ENCODE assay signal across 14 cellular contexts in the genomic region with DNA sequence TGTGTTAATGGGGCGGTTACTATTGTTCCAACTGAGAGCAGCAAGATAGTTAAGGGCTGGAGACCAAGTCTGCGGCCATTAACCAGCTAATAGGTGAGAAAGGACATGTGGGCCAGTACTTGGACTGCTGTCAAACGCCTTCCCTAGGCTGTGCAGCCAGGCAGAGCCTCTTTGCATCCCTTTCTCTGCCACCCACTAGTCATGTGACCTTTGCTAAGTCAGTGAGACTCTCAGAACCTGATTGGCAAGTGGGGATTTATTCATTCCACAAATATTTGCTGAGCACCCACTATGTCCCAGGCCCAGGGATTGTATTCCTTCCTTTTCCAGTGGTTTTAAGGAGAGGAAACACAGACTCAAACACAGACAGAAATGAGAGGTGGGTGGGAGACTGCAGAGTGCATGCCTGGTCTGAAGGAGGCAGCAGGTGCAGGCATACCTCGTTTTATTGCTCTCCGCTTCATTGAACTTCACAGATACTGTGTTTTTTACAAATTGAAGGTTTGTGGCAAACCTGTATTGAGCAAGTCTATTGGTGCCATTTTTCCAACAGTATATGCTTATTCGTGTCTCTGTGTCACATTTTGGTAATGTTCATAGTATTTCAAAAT.
DNase-seq lines count a peak whose midpoint lies in the region; ATAC-seq and TF ChIP-seq lines count a peak whose summit lies in the region.
"Had no signal": no experiment of that assay in that cellular context is flagged by ENCODE, and none has a peak within 500 bp of the region (broad histone marks: within the 10 kb centered on the region; RNA-seq: fewer than 3 reads in every experiment).

No MANE protein-coding gene starts in this region.

- TF ChIP-seq CTCF in Calu3 (IDR thresholded peaks at IDR 0.05; ENCODE audit: unreplicated experiment) (no peak), hepatocyte (IDR thresholded peaks at IDR 0.05; ENCODE audit: poor library complexity) (no peak), vagina (IDR thresholded peaks at IDR 0.05) (no peak)

- WGBS in hepatocyte (ENCODE audit: low lambda C conversion rate, missing lambda C conversion rate): 73% methylated on average over 6 of the region's 6 CpGs

- no peak overlapping the region for H3K4me3 ChIP-seq in hepatocyte
- H3K4me3 ChIP-seq in vagina: no peak overlapping the region
- H3K4me3 ChIP-seq: transverse colon had no signal

- H3K36me3 ChIP-seq in hepatocyte (replicated peaks; ENCODE audit: insufficient read depth, low read depth): no peaks in the 10 kb centered on the region
- no peaks in the 10 kb centered on the region for H3K36me3 ChIP-seq in vagina
- H3K36me3 ChIP-seq: neutrophil, transverse colon had no signal

- H3K9me2 ChIP-seq in hepatocyte (replicated peaks; ENCODE audit: insufficient read depth): no peaks in the 10 kb centered on the region

- CTCF ChIA-PET in Calu3 (lab: Charles Lee): no interaction called here
- CTCF ChIA-PET in activated CD4-positive, alpha-beta memory T cell treated with anti-CD3 and anti-CD28 coated beads for 36 hours (lab: Charles Lee): no interaction called here

- no peak overlapping the region for H2AFZ ChIP-seq in hepatocyte

- no TSS peak for BruUV-seq in Calu3 (replicated peaks; lab: Mats Ljungman, UMichigan)

- no peaks in the 10 kb centered on the region for H4K20me1 ChIP-seq in hepatocyte (ENCODE audit: insufficient read depth, poor library complexity, severe bottlenecking)

- H3K4me2 ChIP-seq in hepatocyte: no peak overlapping the region

- H3K27ac ChIP-seq in hepatocyte (no peak overlapping the region), vagina (no peak overlapping the region)
- H3K27ac ChIP-seq: neutrophil, transverse colon had no signal

- no peaks in the 10 kb centered on the region for H3K9me3 Mint-ChIP-seq in Calu3 (ENCODE audit: low read depth, unreplicated experiment)
- peaks cover 4% of the 10 kb centered on the region for H3K9me3 Mint-ChIP-seq in activated CD4-positive, alpha-beta memory T cell treated with anti-CD3 and anti-CD28 coated beads for 36 hours
- no peaks in the 10 kb centered on the region for H3K9me3 Mint-ChIP-seq in natural killer cell treated with Interleukin-12 subunit alpha and Interleukin-12 subunit beta and Interleukin-15 and Interleukin-18, amount 100 ng/mL, for 72 hours
- H3K9me3 Mint-ChIP-seq: activated naive CD4-positive, alpha-beta T cell treated with anti-CD3 and anti-CD28 coated beads, Interleukin-2, amount 50 U/mL, for 72 hours had no signal

- no peaks in the 10 kb centered on the region for H3K36me3 Mint-ChIP-seq in Calu3 (ENCODE audit: insufficient read depth, unreplicated experiment)
- H3K36me3 Mint-ChIP-seq in activated CD4-positive, alpha-beta memory T cell treated with anti-CD3 and anti-CD28 coated beads for 36 hours: peaks cover 2% of the 10 kb centered on the region
- peaks cover 4% of the 10 kb centered on the region for H3K36me3 Mint-ChIP-seq in natural killer cell treated with Interleukin-12 subunit alpha and Interleukin-12 subunit beta and Interleukin-15 and Interleukin-18, amount 100 ng/mL, for 72 hours

- peak; percentile 47 for ATAC-seq in GM21786 (IDR thresholded peaks at IDR 0.05; ENCODE audit: unreplicated experiment)
- no peak for ATAC-seq in natural killer cell treated with Interleukin-12 subunit alpha and Interleukin-12 subunit beta and Interleukin-15 and Interleukin-18, amount 100 ng/mL, for 72 hours
- ATAC-seq: activated naive CD4-positive, alpha-beta T cell treated with anti-CD3 and anti-CD28 coated beads, Interleukin-2, amount 50 U/mL, for 72 hours had no signal

- peak; percentile 35 for DNase-seq in Calu3
- DNase-seq in NCI-H226: peak; percentile 9
- peak; percentile 11 for DNase-seq in hepatocyte (ENCODE audit: low spot score)
- no peak for DNase-seq in activated CD4-positive, alpha-beta memory T cell treated with anti-CD3 and anti-CD28 coated beads for 36 hours
- DNase-seq in vagina (ENCODE audit: extremely low spot score in 2 of 2): no peak
- DNase-seq in natural killer cell treated with Interleukin-12 subunit alpha and Interleukin-12 subunit beta and Interleukin-15 and Interleukin-18, amount 100 ng/mL, for 72 hours (ENCODE audit: low spot score): no peak
- DNase-seq in stimulated activated CD4-positive, alpha-beta T cell treated with anti-CD3 and anti-CD28 coated beads, Interleukin-15, amount 100 ng/mL, for 24 hours: no peak
- DNase-seq: activated CD4-positive, alpha-beta T cell treated with anti-CD3 and anti-CD28 coated beads, Interleukin-2, amount 10 ng/mL, durations not matched to agents 24 days and 14 days; effector CD8-positive, alpha-beta T cell; transverse colon had no signal

- no peaks in the 10 kb centered on the region for H3K9me3 ChIP-seq in hepatocyte (ENCODE audit: low read depth)
- H3K9me3 ChIP-seq in vagina: no peaks in the 10 kb centered on the region
- H3K9me3 ChIP-seq: Caco-2, neutrophil, transverse colon had no signal

- peaks cover 67% of the 10 kb centered on the region for H3K27me3 Mint-ChIP-seq in Calu3 (ENCODE audit: unreplicated experiment)
- H3K27me3 Mint-ChIP-seq in activated CD4-positive, alpha-beta memory T cell treated with anti-CD3 and anti-CD28 coated beads for 36 hours: peaks cover 7% of the 10 kb centered on the region
- H3K27me3 Mint-ChIP-seq in natural killer cell treated with Interleukin-12 subunit alpha and Interleukin-12 subunit beta and Interleukin-15 and Interleukin-18, amount 100 ng/mL, for 72 hours: peaks cover under 1 to 10% of the 10 kb centered on the region in 2 donors

- no peaks in the 10 kb centered on the region for H3K4me1 ChIP-seq in hepatocyte (ENCODE audit: insufficient read depth)
- no peaks in the 10 kb centered on the region for H3K4me1 ChIP-seq in vagina
- H3K4me1 ChIP-seq: transverse colon had no signal

- H3K4me3 Mint-ChIP-seq in Calu3 (ENCODE audit: low read depth, unreplicated experiment): no peak overlapping the region
- no peak overlapping the region for H3K4me3 Mint-ChIP-seq in activated CD4-positive, alpha-beta memory T cell treated with anti-CD3 and anti-CD28 coated beads for 36 hours
- no peak overlapping the region for H3K4me3 Mint-ChIP-seq in natural killer cell treated with Interleukin-12 subunit alpha and Interleukin-12 subunit beta and Interleukin-15 and Interleukin-18, amount 100 ng/mL, for 72 hours
- H3K4me3 Mint-ChIP-seq: activated CD4-positive, alpha-beta T cell treated with anti-CD3 and anti-CD28 coated beads, Interleukin-2, amount 10 ng/mL, durations not matched to agents 24 days and 14 days had no signal

- POLR2A ChIA-PET in activated CD4-positive, alpha-beta memory T cell treated with anti-CD3 and anti-CD28 coated beads for 36 hours (lab: Charles Lee): no interaction called here

- TF ChIP-seq POLR2A in vagina (IDR thresholded peaks at IDR 0.05): no peak

- no peak overlapping the region for H3K27ac Mint-ChIP-seq in Calu3 (ENCODE audit: unreplicated experiment)
- no peak overlapping the region for H3K27ac Mint-ChIP-seq in activated CD4-positive, alpha-beta memory T cell treated with anti-CD3 and anti-CD28 coated beads for 36 hours
- no peak overlapping the region for H3K27ac Mint-ChIP-seq in natural killer cell treated with Interleukin-12 subunit alpha and Interleukin-12 subunit beta and Interleukin-15 and Interleukin-18, amount 100 ng/mL, for 72 hours
- H3K27ac Mint-ChIP-seq: activated CD4-positive, alpha-beta T cell treated with anti-CD3 and anti-CD28 coated beads, Interleukin-2, amount 10 ng/mL, durations not matched to agents 24 days and 14 days; activated naive CD4-positive, alpha-beta T cell treated with anti-CD3 and anti-CD28 coated beads, Interleukin-2, amount 50 U/mL, for 72 hours had no signal

- intact Hi-C loops in Calu3 (cut with micrococcal nuclease; ENCODE audit: unreplicated experiment): no loop called here
- intact Hi-C loops in activated CD4-positive, alpha-beta memory T cell treated with anti-CD3 and anti-CD28 coated beads for 36 hours (cut with micrococcal nuclease): no loop called here
- intact Hi-C loops in vagina (cut with DNase I): no loop called here

- no peaks in the 10 kb centered on the region for H3K79me2 ChIP-seq in hepatocyte

- no peaks in the 10 kb centered on the region for H3K4me1 Mint-ChIP-seq in Calu3 (ENCODE audit: low read depth, unreplicated experiment)
- H3K4me1 Mint-ChIP-seq in activated CD4-positive, alpha-beta memory T cell treated with anti-CD3 and anti-CD28 coated beads for 36 hours (ENCODE audit: low read depth): no peaks in the 10 kb centered on the region
- no peaks in the 10 kb centered on the region for H3K4me1 Mint-ChIP-seq in natural killer cell treated with Interleukin-12 subunit alpha and Interleukin-12 subunit beta and Interleukin-15 and Interleukin-18, amount 100 ng/mL, for 72 hours (ENCODE audit: low read depth in 2 of 2)
- H3K4me1 Mint-ChIP-seq: activated CD4-positive, alpha-beta T cell treated with anti-CD3 and anti-CD28 coated beads, Interleukin-2, amount 10 ng/mL, durations not matched to agents 24 days and 14 days had no signal

- H3K27me3 ChIP-seq in hepatocyte: no peaks in the 10 kb centered on the region
- no peaks in the 10 kb centered on the region for H3K27me3 ChIP-seq in vagina
- H3K27me3 ChIP-seq: transverse colon had no signal

Comparison
In these comparisons a context has a peak if more than half of its experiments do, and no peak if none do; other contexts are left out.
1. DNase-seq: peak in Calu3 (single experiment), NCI-H226 (single experiment) and hepatocyte (single experiment); none in activated CD4-positive, alpha-beta memory T cell treated with anti-CD3 and anti-CD28 coated beads for 36 hours (single experiment), vagina (0 of 2), natural killer cell treated with Interleukin-12 subunit alpha and Interleukin-12 subunit beta and Interleukin-15 and Interleukin-18, amount 100 ng/mL, for 72 hours (single experiment) and stimulated activated CD4-positive, alpha-beta T cell treated with anti-CD3 and anti-CD28 coated beads, Interleukin-15, amount 100 ng/mL, for 24 hours (single experiment).